Comparison of ENCODE assay signal across 26 cellular contexts in the genomic region with DNA sequence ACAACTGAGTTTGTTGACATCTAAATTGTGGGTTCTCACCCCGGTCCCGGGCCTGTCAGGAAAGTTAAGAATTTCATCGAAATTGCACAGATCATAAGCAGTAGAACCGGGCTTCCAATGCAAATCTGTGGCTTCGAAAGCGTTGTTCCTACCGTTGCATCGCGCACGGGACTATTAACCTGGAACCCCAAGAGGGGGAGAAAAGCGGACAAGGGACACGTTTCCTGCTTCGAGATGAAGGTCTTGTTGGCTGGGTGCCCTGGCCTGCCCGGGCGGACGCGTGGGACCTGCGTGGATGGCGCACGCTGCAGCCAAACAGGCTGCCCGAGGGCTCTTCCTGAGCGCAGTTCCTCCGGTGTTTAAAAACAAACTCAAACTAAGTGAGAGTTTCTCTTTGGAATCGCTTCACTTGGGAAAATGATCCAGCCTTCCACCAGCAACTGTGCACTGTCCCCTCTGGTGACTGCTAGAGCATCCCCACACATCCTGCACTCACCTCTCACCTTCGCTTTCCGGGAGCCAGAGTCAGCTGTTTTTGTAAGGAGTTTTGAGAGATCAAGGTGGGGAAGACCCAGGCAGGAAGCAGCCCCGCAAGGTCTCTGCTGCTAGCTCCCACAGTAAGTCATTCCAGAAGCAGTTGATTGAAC. TPM values are rescaled to one million over a fixed set of nuclear protein-coding genes. Genes with fewer than 3 reads are reported as not detected.
DNase-seq lines count a peak whose midpoint lies in the region; ATAC-seq lines count a peak whose summit lies in the region.
"Had no signal": no experiment of that assay in that cellular context is flagged by ENCODE, and none has a peak within 500 bp of the region (broad histone marks: within the 10 kb centered on the region; RNA-seq: fewer than 3 reads in every experiment).

No MANE protein-coding gene starts in this region.

- H3K27me3 Mint-ChIP-seq in activated naive CD8-positive, alpha-beta T cell, result peaks cover 63% of the 10 kb centered on the region
- H3K27me3 Mint-ChIP-seq in activated naive CD8-positive, alpha-beta T cell treated with anti-CD3 and anti-CD28 coated beads for 36 hours, result peaks cover 98% of the 10 kb centered on the region
- H3K27me3 Mint-ChIP-seq in activated naive CD8-positive, alpha-beta T cell treated with anti-CD3 and anti-CD28 coated beads, Interleukin-2, amount 10 ng/mL, durations not matched to agents 7 days and 5 days, result peaks cover 91% of the 10 kb centered on the region
- H3K27me3 Mint-ChIP-seq in stimulated activated naive B cell treated with anti-CD40 and anti-IgM and Interleukin-4, amounts not matched to agents 10 μg/mL and 1 μg/mL and 100 μg/mL, for 72 hours, result peaks cover 67 to 86% of the 10 kb centered on the region in 2 donors

- H3K9ac ChIP-seq in iPS-18a (ENCODE audit: low read length), result no peak overlapping the region
- H3K9ac ChIP-seq: BLaER1, parathyroid adenoma had no signal

- H3K9me3 Mint-ChIP-seq in activated naive CD8-positive, alpha-beta T cell (ENCODE audit: low read depth), result peaks cover 3% of the 10 kb centered on the region
- H3K9me3 Mint-ChIP-seq in activated naive CD8-positive, alpha-beta T cell treated with anti-CD3 and anti-CD28 coated beads for 36 hours, result peaks cover 6% of the 10 kb centered on the region
- H3K9me3 Mint-ChIP-seq in activated naive CD8-positive, alpha-beta T cell treated with anti-CD3 and anti-CD28 coated beads, Interleukin-2, amount 10 ng/mL, durations not matched to agents 7 days and 5 days, result peaks cover 5% of the 10 kb centered on the region
- peaks cover 0 to 4% of the 10 kb centered on the region in 2 donors for H3K9me3 Mint-ChIP-seq in stimulated activated naive B cell treated with anti-CD40 and anti-IgM and Interleukin-4, amounts not matched to agents 10 μg/mL and 1 μg/mL and 100 μg/mL, for 72 hours

- DNase-seq in activated naive CD8-positive, alpha-beta T cell treated with anti-CD3 and anti-CD28 coated beads for 36 hours, result no peak
- DNase-seq in activated naive CD8-positive, alpha-beta T cell treated with anti-CD3 and anti-CD28 coated beads, Interleukin-2, amount 10 ng/mL, durations not matched to agents 7 days and 5 days, result no peak
- no peak for DNase-seq in stimulated activated naive B cell treated with anti-CD40 and anti-IgM and Interleukin-4, amounts not matched to agents 10 μg/mL and 1 μg/mL and 100 μg/mL, for 72 hours
- no peak for DNase-seq in NCI-H510A (lab: John Stamatoyannopoulos, UW)
- no peak for DNase-seq in EL
- DNase-seq: ACHN; activated B cell treated with CpG ODN at 0.5 μM for 24 hours; activated naive CD4-positive, alpha-beta T cell treated with anti-CD3 and anti-CD28 coated beads, Interleukin-2, amount 50 U/mL, for 16 hours; activated T-cell treated with anti-CD3 and anti-CD28 coated beads, Interleukin-2, amount 50 U/mL, for 48 hours; COR-L47; DND-41; effector CD4-positive, alpha-beta T cell; foreskin keratinocyte; hypothalamus; mammary epithelial cell; NCI-H1417; substantia nigra had no signal

- H3K27ac ChIP-seq in iPS-18a (ENCODE audit: low read length), result no peak overlapping the region
- H3K27ac ChIP-seq: BLaER1, foreskin keratinocyte, parathyroid adenoma had no signal

- peak overlapping the region; percentile 9 for H3K4me3 Mint-ChIP-seq in activated naive CD8-positive, alpha-beta T cell
- H3K4me3 Mint-ChIP-seq in activated naive CD8-positive, alpha-beta T cell treated with anti-CD3 and anti-CD28 coated beads for 36 hours, result no peak overlapping the region
- H3K4me3 Mint-ChIP-seq in activated naive CD8-positive, alpha-beta T cell treated with anti-CD3 and anti-CD28 coated beads, Interleukin-2, amount 10 ng/mL, durations not matched to agents 7 days and 5 days, result no peak overlapping the region
- peak overlapping the region in 1 of 2 donors; percentile 68 for H3K4me3 Mint-ChIP-seq in stimulated activated naive B cell treated with anti-CD40 and anti-IgM and Interleukin-4, amounts not matched to agents 10 μg/mL and 1 μg/mL and 100 μg/mL, for 72 hours
- H3K4me3 Mint-ChIP-seq: activated B cell treated with CpG ODN at 0.5 μM for 24 hours had no signal

- H3K9me3 ChIP-seq in iPS-18a (ENCODE audit: control insufficient read depth, low read depth, low read length), result no peaks in the 10 kb centered on the region
- H3K9me3 ChIP-seq: HAP-1 had no signal

- H3K27ac Mint-ChIP-seq in activated naive CD8-positive, alpha-beta T cell, result peak overlapping the region; percentile 34
- H3K27ac Mint-ChIP-seq in activated naive CD8-positive, alpha-beta T cell treated with anti-CD3 and anti-CD28 coated beads for 36 hours, result no peak overlapping the region
- H3K27ac Mint-ChIP-seq in activated naive CD8-positive, alpha-beta T cell treated with anti-CD3 and anti-CD28 coated beads, Interleukin-2, amount 10 ng/mL, durations not matched to agents 7 days and 5 days, result peak overlapping the region; percentile 76
- H3K27ac Mint-ChIP-seq in stimulated activated naive B cell treated with anti-CD40 and anti-IgM and Interleukin-4, amounts not matched to agents 10 μg/mL and 1 μg/mL and 100 μg/mL, for 72 hours, result peak overlapping the region; percentile 87

- ATAC-seq in activated naive CD8-positive, alpha-beta T cell treated with anti-CD3 and anti-CD28 coated beads, Interleukin-2, amount 10 ng/mL, durations not matched to agents 7 days and 5 days (ENCODE audit: low read depth), result no peak
- ATAC-seq in stimulated activated naive B cell treated with anti-CD40 and anti-IgM and Interleukin-4, amounts not matched to agents 10 μg/mL and 1 μg/mL and 100 μg/mL, for 72 hours (replicated peaks), result no peak
- ATAC-seq in activated CD4-positive, CD25-positive, alpha-beta regulatory T cell treated with anti-CD3 and anti-CD28 coated beads, Interleukin-2, amount 50 U/mL, for 24 hours, result no peak
- ATAC-seq: foreskin keratinocyte had no signal

- POLR2A ChIA-PET in activated naive CD8-positive, alpha-beta T cell treated with anti-CD3 and anti-CD28 coated beads, Interleukin-2, amount 10 ng/mL, durations not matched to agents 7 days and 5 days (lab: Charles Lee), result no interaction called here

- peak overlapping the region; percentile 62 for H3K4me3 ChIP-seq in iPS-18a (ENCODE audit: low read length)
- H3K4me3 ChIP-seq: BLaER1, HAP-1 had no signal

- H3K27me3 ChIP-seq in iPS-18a (ENCODE audit: control insufficient read depth, insufficient read depth, low read length), result peaks cover 100% of the 10 kb centered on the region

- H3K4me1 Mint-ChIP-seq in activated naive CD8-positive, alpha-beta T cell (ENCODE audit: low read depth), result peaks cover 19% of the 10 kb centered on the region
- peaks cover 6% of the 10 kb centered on the region for H3K4me1 Mint-ChIP-seq in activated naive CD8-positive, alpha-beta T cell treated with anti-CD3 and anti-CD28 coated beads for 36 hours
- H3K4me1 Mint-ChIP-seq in activated naive CD8-positive, alpha-beta T cell treated with anti-CD3 and anti-CD28 coated beads, Interleukin-2, amount 10 ng/mL, durations not matched to agents 7 days and 5 days, result peaks cover 9% of the 10 kb centered on the region
- peaks cover 10 to 20% of the 10 kb centered on the region in 2 donors for H3K4me1 Mint-ChIP-seq in stimulated activated naive B cell treated with anti-CD40 and anti-IgM and Interleukin-4, amounts not matched to agents 10 μg/mL and 1 μg/mL and 100 μg/mL, for 72 hours

- H3K36me3 ChIP-seq in iPS-18a (ENCODE audit: control insufficient read depth, low read depth, low read length), result no peaks in the 10 kb centered on the region
- H3K36me3 ChIP-seq: BLaER1, HAP-1 had no signal

- peaks cover 33% of the 10 kb centered on the region for H3K4me1 ChIP-seq in iPS-18a (ENCODE audit: control insufficient read depth, low read depth, low read length)
- H3K4me1 ChIP-seq: BLaER1, foreskin keratinocyte, HAP-1, parathyroid adenoma had no signal

- H3K36me3 Mint-ChIP-seq in activated naive CD8-positive, alpha-beta T cell, result no peaks in the 10 kb centered on the region
- H3K36me3 Mint-ChIP-seq in activated naive CD8-positive, alpha-beta T cell treated with anti-CD3 and anti-CD28 coated beads for 36 hours, result peaks cover 1% of the 10 kb centered on the region
- peaks cover 3% of the 10 kb centered on the region for H3K36me3 Mint-ChIP-seq in activated naive CD8-positive, alpha-beta T cell treated with anti-CD3 and anti-CD28 coated beads, Interleukin-2, amount 10 ng/mL, durations not matched to agents 7 days and 5 days
- H3K36me3 Mint-ChIP-seq in stimulated activated naive B cell treated with anti-CD40 and anti-IgM and Interleukin-4, amounts not matched to agents 10 μg/mL and 1 μg/mL and 100 μg/mL, for 72 hours, result peaks cover 3 to 5% of the 10 kb centered on the region in 2 donors

RNA-seq across cellular contexts. Expression of gene TBX20, which starts 5.1 kb away (rescaled TPM):
- total RNA-seq in activated naive CD8-positive, alpha-beta T cell treated with anti-CD3 and anti-CD28 coated beads for 36 hours, result under 1 TPM in 1 of 2 experiments, not detected in 1; 0.12 TPM
- total RNA-seq in activated naive CD8-positive, alpha-beta T cell treated with anti-CD3 and anti-CD28 coated beads, Interleukin-2, amount 10 ng/mL, durations not matched to agents 7 days and 5 days, result under 1 TPM in 1 of 2 experiments, not detected in 1; 0.34 TPM
- total RNA-seq: chondrocyte, foreskin keratinocyte, mammary epithelial cell, MCF 10A, NCI-H460 had no signal
